25 cellular contexts compared by ENCODE assay signal in genomic region chr4:185141777-185142176, GRCh38. TPM values are rescaled to one million over a fixed set of nuclear protein-coding genes. Genes with fewer than 3 reads are reported as not detected.
DNase-seq lines count a peak whose midpoint lies in the region; ATAC-seq and TF ChIP-seq lines count a peak whose summit lies in the region.
"Had no signal": no experiment of that assay in that cellular context is flagged by ENCODE, and none has a peak within 500 bp of the region (broad histone marks: within the 10 kb centered on the region; RNA-seq: fewer than 3 reads in every experiment).

No MANE protein-coding gene starts in this region.

- H3K79me2 ChIP-seq in osteoblast (ENCODE audit: insufficient read depth, low read length): peaks cover 18% of the 10 kb centered on the region

- no peaks in the 10 kb centered on the region for H3K36me3 Mint-ChIP-seq in CD4-positive, alpha-beta T cell (ENCODE audit: low read depth)
- H3K36me3 Mint-ChIP-seq in WTC11 (peaks cover 13% of the 10 kb centered on the region), immature natural killer cell (peaks cover 0 to 1% (median 0%) of the 10 kb centered on the region in 3 donors)
- H3K36me3 Mint-ChIP-seq: memory B cell had no signal

- H3K9me3 ChIP-seq in CD4-positive, alpha-beta T cell (ENCODE audit: control insufficient read depth, low read length): no peaks in the 10 kb centered on the region
- H3K9me3 ChIP-seq in osteoblast (ENCODE audit: low read depth, low read length) (no peaks in the 10 kb centered on the region), body of pancreas (no peaks in the 10 kb centered on the region)
- H3K9me3 ChIP-seq: BE2C, Caco-2, spleen had no signal

- H2AFZ ChIP-seq in osteoblast (ENCODE audit: low read length): no peak overlapping the region

- peak overlapping the region; percentile 48 for H3K4me3 Mint-ChIP-seq in CD4-positive, alpha-beta T cell
- H3K4me3 Mint-ChIP-seq in WTC11: peak overlapping the region; percentile 19; the same call in 1 of the 2 replicates
- peak overlapping the region in 3 of 5 donors; percentile 17 to 97 (median 91) for H3K4me3 Mint-ChIP-seq in immature natural killer cell

- TF ChIP-seq POLR2A in body of pancreas (IDR thresholded peaks at IDR 0.05): no peak

- ATAC-seq in CD4-positive, alpha-beta T cell (ENCODE audit: poor library complexity): no peak
- ATAC-seq in WTC11: no peak
- ATAC-seq in body of pancreas: no peak
- ATAC-seq: activated naive CD8-positive, alpha-beta T cell treated with anti-CD3 and anti-CD28 coated beads, Interleukin-2, amount 50 U/mL, for 24 hours had no signal

- H3K4me1 ChIP-seq in osteoblast (ENCODE audit: insufficient read depth, low read length): peaks cover 21% of the 10 kb centered on the region
- H3K4me1 ChIP-seq in body of pancreas: peaks cover 23% of the 10 kb centered on the region
- H3K4me1 ChIP-seq: BE2C had no signal

- no peak overlapping the region for H3K27ac ChIP-seq in CD4-positive, alpha-beta T cell (ENCODE audit: low read depth, low read length)
- H3K27ac ChIP-seq in osteoblast (ENCODE audit: low read depth, low read length) (no peak overlapping the region), body of pancreas (no peak overlapping the region)
- H3K27ac ChIP-seq: SK-N-MC had no signal

- peaks cover 65% of the 10 kb centered on the region for H3K27me3 Mint-ChIP-seq in CD4-positive, alpha-beta T cell
- H3K27me3 Mint-ChIP-seq in WTC11 (ENCODE audit: low read depth) (peaks cover 5% of the 10 kb centered on the region; the same call in 1 of the 2 replicates), immature natural killer cell (ENCODE audit: low read depth in 3 of 3) (peaks cover 3 to 8% (median 7%) of the 10 kb centered on the region in 3 donors)
- H3K27me3 Mint-ChIP-seq: memory B cell had no signal

- no peak overlapping the region for H3K27ac Mint-ChIP-seq in CD4-positive, alpha-beta T cell
- H3K27ac Mint-ChIP-seq in WTC11: no peak overlapping the region
- no peak overlapping the region for H3K27ac Mint-ChIP-seq in immature natural killer cell
- H3K27ac Mint-ChIP-seq: activated T-cell treated with anti-CD3 and anti-CD28 coated beads, Interleukin-2, amount 50 U/mL, for 24 hours had no signal

- peaks cover 18% of the 10 kb centered on the region for H3K4me1 Mint-ChIP-seq in CD4-positive, alpha-beta T cell (ENCODE audit: low read depth)
- H3K4me1 Mint-ChIP-seq in WTC11 (peaks cover 29% of the 10 kb centered on the region), immature natural killer cell (peaks cover 20 to 34% of the 10 kb centered on the region in 2 donors)

- no peak overlapping the region for H3K4me2 ChIP-seq in osteoblast (ENCODE audit: insufficient read depth, low read length)

- no peak for TF ChIP-seq CTCF in CD4-positive, alpha-beta T cell (IDR thresholded peaks at IDR 0.05)
- TF ChIP-seq CTCF in WTC11 (IDR thresholded peaks at IDR 0.05) (no peak), osteoblast (IDR thresholded peaks at IDR 0.05; ENCODE audit: extremely low read depth, low read depth, low read length) (no peak), body of pancreas (IDR thresholded peaks at IDR 0.05) (no peak)

- H3K36me3 ChIP-seq in osteoblast (ENCODE audit: insufficient read depth, low read length) (peaks cover 9% of the 10 kb centered on the region), body of pancreas (replicated peaks in 1 of 2; ENCODE audit: insufficient read depth in 1 of 2, low read depth in 2 of 2) (no peaks in the 10 kb centered on the region)

- CTCF ChIA-PET in CD4-positive, alpha-beta T cell (lab: Charles Lee): no interaction called here
- CTCF ChIA-PET in WTC11 (lab: Charles Lee): interaction anchor here (1.6 to 2.1 kb wide), 4 partner anchors 42 to 137 kb away, joined by 4 to 16 read pairs (median 8); no protein-coding TSS in a partner anchor

- DNase-seq in CD4-positive, alpha-beta T cell: no peak
- DNase-seq in WTC11 (ENCODE audit: low spot score): no peak
- DNase-seq in immature natural killer cell: no peak
- peak; percentile 64 for DNase-seq in osteoblast (ENCODE audit: insufficient read length, low spot score, missing footprints)
- no peak for DNase-seq in activated CD8-positive, alpha-beta memory T cell treated with anti-CD3 and anti-CD28 coated beads for 24 hours
- DNase-seq in activated CD4-positive, alpha-beta T cell treated with anti-CD3 and anti-CD28 coated beads, Interleukin-2, amount 50 U/mL, for 4 hours: no peak
- DNase-seq in DMS79 (lab: John Stamatoyannopoulos, UW): no peak
- DNase-seq in body of pancreas: no peak
- DNase-seq: activated CD4-positive, CD25-positive, alpha-beta regulatory T cell treated with anti-CD3 and anti-CD28 coated beads, Interleukin-2, amount 50 U/mL, for 72 hours; activated naive CD8-positive, alpha-beta T cell treated with anti-CD3 and anti-CD28 coated beads, Interleukin-2, amount 50 U/mL, for 24 hours; activated T-cell treated with anti-CD3 and anti-CD28 coated beads, Interleukin-2, amount 50 U/mL, for 24 hours; BE2C; Caco-2; DMS79 treated with DMSO at 0.1 percent for 48 hours; dorsolateral prefrontal cortex; GF-D8; HCEC 1CT; NCI-H1436 treated with DMSO at 0.1 percent for 48 hours; NCI-H345; NCI-H774; occipital lobe; spleen had no signal

- intact Hi-C loops in CD4-positive, alpha-beta T cell (cut with DNase I, micrococcal nuclease): loop anchor here in 1 of 2 experiments (5.0 to 10.0 kb wide), 2 partner anchors 331 to 497 kb away; partner anchors contain the start of genes CASP3, CCDC110 and PRIMPOL
- intact Hi-C loops in body of pancreas (cut with DNase I): no loop called here

- POLR2A ChIA-PET in CD4-positive, alpha-beta T cell (lab: Charles Lee): interaction anchor here (1.7 to 2.0 kb wide), 2 partner anchors 13 to 284 kb away, joined by 7 read pairs; partner anchors contain the start of gene UFSP2
- POLR2A ChIA-PET in WTC11 (lab: Charles Lee): no interaction called here

- H3K4me3 ChIP-seq in osteoblast (ENCODE audit: insufficient read depth, low read length) (no peak overlapping the region), body of pancreas (no peak overlapping the region)

- H3K9me3 Mint-ChIP-seq in CD4-positive, alpha-beta T cell: no peaks in the 10 kb centered on the region
- H3K9me3 Mint-ChIP-seq in WTC11 (no peaks in the 10 kb centered on the region), immature natural killer cell (no peaks in the 10 kb centered on the region)
- H3K9me3 Mint-ChIP-seq: activated naive CD8-positive, alpha-beta T cell treated with anti-CD3 and anti-CD28 coated beads, Interleukin-2, amount 50 U/mL, for 24 hours; activated T-cell treated with anti-CD3 and anti-CD28 coated beads, Interleukin-2, amount 50 U/mL, for 24 hours; memory B cell; type B pancreatic cell had no signal

- 88 to 91% methylated on average over 6 of the region's 6 CpGs for WGBS in body of pancreas, 2 donors

- peaks cover 11% of the 10 kb centered on the region for H4K20me1 ChIP-seq in osteoblast (ENCODE audit: insufficient read depth, low read length)

- peaks cover 12% of the 10 kb centered on the region for H3K27me3 ChIP-seq in CD4-positive, alpha-beta T cell (ENCODE audit: control insufficient read depth, insufficient read depth, low read length)
- no peaks in the 10 kb centered on the region for H3K27me3 ChIP-seq in osteoblast (ENCODE audit: insufficient read depth, low read length)
- no peaks in the 10 kb centered on the region for H3K27me3 ChIP-seq in body of pancreas
- H3K27me3 ChIP-seq: BE2C, dorsolateral prefrontal cortex had no signal

TF ChIP-seq in WTC11, 78 proteins besides CTCF, POLR2A, EP300 and RAD21 (continues in another document):
- no peak for TF ChIP-seq ARID4B (CRISPR knock-in tag; IDR thresholded peaks at IDR 0.05; ENCODE audit: borderline replicate concordance)
- no peak for TF ChIP-seq TEAD1 (CRISPR knock-in tag; IDR thresholded peaks at IDR 0.05)

RNA-seq across cellular contexts. Expression of gene SLC25A4, which starts 1.3 kb away (rescaled TPM):
- total RNA-seq in CD4-positive, alpha-beta T cell: 1 to 10 TPM; 4.1 TPM
- 40.2 to 44.6 TPM (median 43.9 TPM) in 3 replicates for total RNA-seq in WTC11 (2021)
- polyA plus RNA-seq in immature natural killer cell: 10 to 100 TPM; 17.9 to 21.9 (median 18.9) TPM
- 8.3 and 14.1 TPM in 2 replicates for total RNA-seq in osteoblast
- total RNA-seq in body of pancreas: 10 to 100 TPM; 11.7 to 21.8 TPM

Comparison
In these comparisons a context has a peak if more than half of its experiments do, and no peak if none do; other contexts are left out.
1. H3K4me3 Mint-ChIP-seq: peak in every context shown above with its lines; median percentile 91 in immature natural killer cell; 48 in CD4-positive, alpha-beta T cell; 19 in WTC11.